1 cellular context compared by ENCODE assay signal in genomic region chr6:32118782-32119628, GRCh38.
TF ChIP-seq lines count a peak whose summit lies in the region.

No MANE protein-coding gene starts in this region.

TF ChIP-seq in IMR-90, 13 proteins besides CTCF, POLR2A, EP300 and RAD21:
- TF ChIP-seq MAFK (IDR thresholded peaks at IDR 0.05; ENCODE audit: low read depth, low read length) = no peak
- TF ChIP-seq SMC3 (IDR thresholded peaks at IDR 0.05; ENCODE audit: low read depth, low read length) = peak; percentile 94
- 0 out of 2 replicates have a peak, but pooled peaks have one; percentile 45 for TF ChIP-seq CHD1 (IDR thresholded peaks at IDR 0.05; ENCODE audit: low read depth, low read length)
- TF ChIP-seq MAZ (IDR thresholded peaks at IDR 0.05; ENCODE audit: borderline replicate concordance, low read depth, low read length) = peak; percentile 39; the same call in 1 of the 2 replicates
- no peak for TF ChIP-seq USF2 (IDR thresholded peaks at IDR 0.05; ENCODE audit: low read depth, low read length)
- peak; percentile 3; the same call in 1 of the 2 replicates for TF ChIP-seq BHLHE40 (IDR thresholded peaks at IDR 0.05; ENCODE audit: low read depth, low read length)
